ENCODE assay signal across 1 cellular context in the genomic region with DNA sequence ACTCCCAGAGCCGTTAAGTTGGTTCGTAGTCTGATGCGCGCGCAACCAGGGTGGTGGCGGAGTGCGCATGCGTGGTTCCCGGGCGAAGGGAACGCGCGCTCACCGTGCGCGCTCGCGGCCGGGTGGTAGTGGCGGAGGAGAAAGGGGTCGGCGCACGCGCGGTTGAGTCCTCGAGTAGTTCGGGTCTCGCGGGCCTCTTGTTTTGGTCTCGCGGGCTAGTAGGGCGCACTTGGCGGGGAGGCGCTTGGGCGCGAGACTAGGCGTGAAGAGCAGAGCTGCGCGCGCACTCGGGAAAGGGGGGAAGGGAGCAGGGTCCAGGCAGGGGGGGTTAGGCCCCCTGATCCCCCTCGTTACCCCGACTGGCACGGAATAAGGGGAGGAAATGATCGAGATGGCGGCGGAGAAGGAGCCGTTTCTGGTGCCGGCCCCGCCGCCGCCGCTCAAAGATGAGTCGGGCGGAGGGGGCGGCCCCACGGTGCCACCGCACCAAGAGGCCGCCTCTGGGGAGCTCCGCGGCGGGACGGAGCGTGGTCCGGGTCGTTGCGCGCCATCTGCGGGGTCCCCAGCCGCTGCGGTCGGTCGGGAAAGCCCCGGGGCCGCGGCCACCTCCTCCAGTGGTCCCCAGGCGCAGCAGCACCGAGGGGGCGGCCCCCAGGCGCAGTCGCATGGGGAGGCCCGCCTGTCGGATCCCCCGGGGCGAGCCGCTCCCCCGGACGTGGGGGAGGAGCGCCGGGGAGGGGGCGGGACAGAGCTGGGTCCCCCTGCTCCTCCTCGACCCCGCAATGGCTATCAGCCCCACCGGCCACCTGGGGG.
TF ChIP-seq lines count a peak whose summit lies in the region.

TSS of gene MEPCE (plus strand) at position 195 of the 813 bp plus-strand sequence. CDS start at position 383, 188 bp downstream.

TF ChIP-seq in HepG2, 621 proteins besides CTCF, POLR2A, EP300 and RAD21 (continues in another document):
- TF ChIP-seq, protein P1, sequence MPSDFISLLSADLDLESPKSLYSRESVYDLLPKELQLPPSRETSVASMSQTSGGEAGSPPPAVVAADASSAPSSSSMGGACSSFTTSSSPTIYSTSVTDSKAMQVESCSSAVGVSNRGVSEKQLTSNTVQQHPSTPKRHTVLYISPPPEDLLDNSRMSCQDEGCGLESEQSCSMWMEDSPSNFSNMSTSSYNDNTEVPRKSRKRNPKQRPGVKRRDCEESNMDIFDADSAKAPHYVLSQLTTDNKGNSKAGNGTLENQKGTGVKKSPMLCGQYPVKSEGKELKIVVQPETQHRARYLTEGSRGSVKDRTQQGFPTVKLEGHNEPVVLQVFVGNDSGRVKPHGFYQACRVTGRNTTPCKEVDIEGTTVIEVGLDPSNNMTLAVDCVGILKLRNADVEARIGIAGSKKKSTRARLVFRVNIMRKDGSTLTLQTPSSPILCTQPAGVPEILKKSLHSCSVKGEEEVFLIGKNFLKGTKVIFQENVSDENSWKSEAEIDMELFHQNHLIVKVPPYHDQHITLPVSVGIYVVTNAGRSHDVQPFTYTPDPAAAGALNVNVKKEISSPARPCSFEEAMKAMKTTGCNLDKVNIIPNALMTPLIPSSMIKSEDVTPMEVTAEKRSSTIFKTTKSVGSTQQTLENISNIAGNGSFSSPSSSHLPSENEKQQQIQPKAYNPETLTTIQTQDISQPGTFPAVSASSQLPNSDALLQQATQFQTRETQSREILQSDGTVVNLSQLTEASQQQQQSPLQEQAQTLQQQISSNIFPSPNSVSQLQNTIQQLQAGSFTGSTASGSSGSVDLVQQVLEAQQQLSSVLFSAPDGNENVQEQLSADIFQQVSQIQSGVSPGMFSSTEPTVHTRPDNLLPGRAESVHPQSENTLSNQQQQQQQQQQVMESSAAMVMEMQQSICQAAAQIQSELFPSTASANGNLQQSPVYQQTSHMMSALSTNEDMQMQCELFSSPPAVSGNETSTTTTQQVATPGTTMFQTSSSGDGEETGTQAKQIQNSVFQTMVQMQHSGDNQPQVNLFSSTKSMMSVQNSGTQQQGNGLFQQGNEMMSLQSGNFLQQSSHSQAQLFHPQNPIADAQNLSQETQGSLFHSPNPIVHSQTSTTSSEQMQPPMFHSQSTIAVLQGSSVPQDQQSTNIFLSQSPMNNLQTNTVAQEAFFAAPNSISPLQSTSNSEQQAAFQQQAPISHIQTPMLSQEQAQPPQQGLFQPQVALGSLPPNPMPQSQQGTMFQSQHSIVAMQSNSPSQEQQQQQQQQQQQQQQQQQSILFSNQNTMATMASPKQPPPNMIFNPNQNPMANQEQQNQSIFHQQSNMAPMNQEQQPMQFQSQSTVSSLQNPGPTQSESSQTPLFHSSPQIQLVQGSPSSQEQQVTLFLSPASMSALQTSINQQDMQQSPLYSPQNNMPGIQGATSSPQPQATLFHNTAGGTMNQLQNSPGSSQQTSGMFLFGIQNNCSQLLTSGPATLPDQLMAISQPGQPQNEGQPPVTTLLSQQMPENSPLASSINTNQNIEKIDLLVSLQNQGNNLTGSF (CRISPR knock-in tag; IDR thresholded peaks at IDR 0.05) = no peak
- TF ChIP-seq ZSCAN30 (CRISPR knock-in tag; IDR thresholded peaks at IDR 0.05) (0 out of 2 replicates have a peak, but pooled peaks have one; percentile 43), AKAP8 (CRISPR knock-in tag; IDR thresholded peaks at IDR 0.05) (peak; percentile 70; the same call in 1 of the 2 replicates), ZNF431 (CRISPR knock-in tag; IDR thresholded peaks at IDR 0.05; ENCODE audit: borderline replicate concordance, low read depth) (no peak), SKIL (CRISPR knock-in tag; IDR thresholded peaks at IDR 0.05; ENCODE audit: borderline replicate concordance) (no peak), SALL2 (CRISPR knock-in tag; IDR thresholded peaks at IDR 0.05) (no peak), SMAD1 (CRISPR knock-in tag; IDR thresholded peaks at IDR 0.05; ENCODE audit: borderline replicate concordance, low read depth) (no peak), ATRX (CRISPR knock-in tag; IDR thresholded peaks at IDR 0.05; ENCODE audit: borderline replicate concordance) (no peak), ZBTB20 (CRISPR knock-in tag; IDR thresholded peaks at IDR 0.05; ENCODE audit: borderline replicate concordance, low read depth) (0 out of 2 replicates have a peak, but pooled peaks have one; percentile 8), ZFP36L1 (CRISPR knock-in tag; IDR thresholded peaks at IDR 0.05) (no peak), JUN (CRISPR knock-in tag; IDR thresholded peaks at IDR 0.05) (no peak), GATA4 (IDR thresholded peaks at IDR 0.05; ENCODE audit: borderline replicate concordance, low read depth) (no peak), RXRB (CRISPR knock-in tag; IDR thresholded peaks at IDR 0.05; ENCODE audit: borderline replicate concordance) (no peak), RAD51 (IDR thresholded peaks at IDR 0.05; ENCODE audit: borderline replicate concordance) (no peak), ZNF768 (CRISPR knock-in tag; IDR thresholded peaks at IDR 0.05) (no peak), CREBL2 (CRISPR knock-in tag; IDR thresholded peaks at IDR 0.05; ENCODE audit: borderline replicate concordance) (0 out of 2 replicates have a peak, but pooled peaks have one; percentile 63), ZNF24 (IDR thresholded peaks at IDR 0.05) (no peak), ZSCAN22 (CRISPR knock-in tag; IDR thresholded peaks at IDR 0.05) (no peak), ZNF713 (CRISPR knock-in tag; IDR thresholded peaks at IDR 0.05) (peak; percentile 63; the same call in 1 of the 2 replicates), NPAS2 (CRISPR knock-in tag; IDR thresholded peaks at IDR 0.05; ENCODE audit: borderline replicate concordance) (no peak), ZNF235 (CRISPR knock-in tag; IDR thresholded peaks at IDR 0.05; ENCODE audit: borderline replicate concordance) (no peak), ZNF75D (CRISPR knock-in tag; IDR thresholded peaks at IDR 0.05; ENCODE audit: borderline replicate concordance) (no peak), KLF9 (CRISPR knock-in tag; IDR thresholded peaks at IDR 0.05; ENCODE audit: low read depth) (no peak), POLR2AphosphoS5 (IDR thresholded peaks at IDR 0.05; ENCODE audit: low read depth, low read length) (no peak; the same call in none of the 2 replicates), U2AF1 (optimal IDR thresholded peaks at IDR 0.05; ENCODE audit: low read depth, low read length) (no peak), HNRNPL (IDR thresholded peaks at IDR 0.05; ENCODE audit: low read depth, low read length) (no peak), ZNF138 (CRISPR knock-in tag; IDR thresholded peaks at IDR 0.05; ENCODE audit: low read depth) (no peak), ZNF20 (CRISPR knock-in tag; IDR thresholded peaks at IDR 0.05) (no peak)
- TF ChIP-seq, protein P2, sequence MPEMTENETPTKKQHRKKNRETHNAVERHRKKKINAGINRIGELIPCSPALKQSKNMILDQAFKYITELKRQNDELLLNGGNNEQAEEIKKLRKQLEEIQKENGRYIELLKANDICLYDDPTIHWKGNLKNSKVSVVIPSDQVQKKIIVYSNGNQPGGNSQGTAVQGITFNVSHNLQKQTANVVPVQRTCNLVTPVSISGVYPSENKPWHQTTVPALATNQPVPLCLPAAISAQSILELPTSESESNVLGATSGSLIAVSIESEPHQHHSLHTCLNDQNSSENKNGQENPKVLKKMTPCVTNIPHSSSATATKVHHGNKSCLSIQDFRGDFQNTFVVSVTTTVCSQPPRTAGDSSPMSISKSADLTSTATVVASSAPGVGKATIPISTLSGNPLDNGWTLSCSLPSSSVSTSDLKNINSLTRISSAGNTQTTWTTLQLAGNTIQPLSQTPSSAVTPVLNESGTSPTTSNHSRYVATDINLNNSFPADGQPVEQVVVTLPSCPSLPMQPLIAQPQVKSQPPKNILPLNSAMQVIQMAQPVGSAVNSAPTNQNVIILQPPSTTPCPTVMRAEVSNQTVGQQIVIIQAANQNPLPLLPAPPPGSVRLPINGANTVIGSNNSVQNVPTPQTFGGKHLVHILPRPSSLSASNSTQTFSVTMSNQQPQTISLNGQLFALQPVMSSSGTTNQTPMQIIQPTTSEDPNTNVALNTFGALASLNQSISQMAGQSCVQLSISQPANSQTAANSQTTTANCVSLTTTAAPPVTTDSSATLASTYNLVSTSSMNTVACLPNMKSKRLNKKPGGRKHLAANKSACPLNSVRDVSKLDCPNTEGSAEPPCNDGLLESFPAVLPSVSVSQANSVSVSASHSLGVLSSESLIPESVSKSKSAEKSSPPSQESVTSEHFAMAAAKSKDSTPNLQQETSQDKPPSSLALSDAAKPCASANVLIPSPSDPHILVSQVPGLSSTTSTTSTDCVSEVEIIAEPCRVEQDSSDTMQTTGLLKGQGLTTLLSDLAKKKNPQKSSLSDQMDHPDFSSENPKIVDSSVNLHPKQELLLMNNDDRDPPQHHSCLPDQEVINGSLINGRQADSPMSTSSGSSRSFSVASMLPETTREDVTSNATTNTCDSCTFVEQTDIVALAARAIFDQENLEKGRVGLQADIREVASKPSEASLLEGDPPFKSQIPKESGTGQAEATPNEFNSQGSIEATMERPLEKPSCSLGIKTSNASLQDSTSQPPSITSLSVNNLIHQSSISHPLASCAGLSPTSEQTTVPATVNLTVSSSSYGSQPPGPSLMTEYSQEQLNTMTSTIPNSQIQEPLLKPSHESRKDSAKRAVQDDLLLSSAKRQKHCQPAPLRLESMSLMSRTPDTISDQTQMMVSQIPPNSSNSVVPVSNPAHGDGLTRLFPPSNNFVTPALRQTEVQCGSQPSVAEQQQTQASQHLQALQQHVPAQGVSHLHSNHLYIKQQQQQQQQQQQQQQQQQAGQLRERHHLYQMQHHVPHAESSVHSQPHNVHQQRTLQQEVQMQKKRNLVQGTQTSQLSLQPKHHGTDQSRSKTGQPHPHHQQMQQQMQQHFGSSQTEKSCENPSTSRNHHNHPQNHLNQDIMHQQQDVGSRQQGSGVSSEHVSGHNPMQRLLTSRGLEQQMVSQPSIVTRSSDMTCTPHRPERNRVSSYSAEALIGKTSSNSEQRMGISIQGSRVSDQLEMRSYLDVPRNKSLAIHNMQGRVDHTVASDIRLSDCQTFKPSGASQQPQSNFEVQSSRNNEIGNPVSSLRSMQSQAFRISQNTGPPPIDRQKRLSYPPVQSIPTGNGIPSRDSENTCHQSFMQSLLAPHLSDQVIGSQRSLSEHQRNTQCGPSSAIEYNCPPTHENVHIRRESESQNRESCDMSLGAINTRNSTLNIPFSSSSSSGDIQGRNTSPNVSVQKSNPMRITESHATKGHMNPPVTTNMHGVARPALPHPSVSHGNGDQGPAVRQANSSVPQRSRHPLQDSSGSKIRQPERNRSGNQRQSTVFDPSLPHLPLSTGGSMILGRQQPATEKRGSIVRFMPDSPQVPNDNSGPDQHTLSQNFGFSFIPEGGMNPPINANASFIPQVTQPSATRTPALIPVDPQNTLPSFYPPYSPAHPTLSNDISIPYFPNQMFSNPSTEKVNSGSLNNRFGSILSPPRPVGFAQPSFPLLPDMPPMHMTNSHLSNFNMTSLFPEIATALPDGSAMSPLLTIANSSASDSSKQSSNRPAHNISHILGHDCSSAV (CRISPR knock-in tag; IDR thresholded peaks at IDR 0.05; ENCODE audit: borderline replicate concordance) = no peak
- TF ChIP-seq, protein P3, sequence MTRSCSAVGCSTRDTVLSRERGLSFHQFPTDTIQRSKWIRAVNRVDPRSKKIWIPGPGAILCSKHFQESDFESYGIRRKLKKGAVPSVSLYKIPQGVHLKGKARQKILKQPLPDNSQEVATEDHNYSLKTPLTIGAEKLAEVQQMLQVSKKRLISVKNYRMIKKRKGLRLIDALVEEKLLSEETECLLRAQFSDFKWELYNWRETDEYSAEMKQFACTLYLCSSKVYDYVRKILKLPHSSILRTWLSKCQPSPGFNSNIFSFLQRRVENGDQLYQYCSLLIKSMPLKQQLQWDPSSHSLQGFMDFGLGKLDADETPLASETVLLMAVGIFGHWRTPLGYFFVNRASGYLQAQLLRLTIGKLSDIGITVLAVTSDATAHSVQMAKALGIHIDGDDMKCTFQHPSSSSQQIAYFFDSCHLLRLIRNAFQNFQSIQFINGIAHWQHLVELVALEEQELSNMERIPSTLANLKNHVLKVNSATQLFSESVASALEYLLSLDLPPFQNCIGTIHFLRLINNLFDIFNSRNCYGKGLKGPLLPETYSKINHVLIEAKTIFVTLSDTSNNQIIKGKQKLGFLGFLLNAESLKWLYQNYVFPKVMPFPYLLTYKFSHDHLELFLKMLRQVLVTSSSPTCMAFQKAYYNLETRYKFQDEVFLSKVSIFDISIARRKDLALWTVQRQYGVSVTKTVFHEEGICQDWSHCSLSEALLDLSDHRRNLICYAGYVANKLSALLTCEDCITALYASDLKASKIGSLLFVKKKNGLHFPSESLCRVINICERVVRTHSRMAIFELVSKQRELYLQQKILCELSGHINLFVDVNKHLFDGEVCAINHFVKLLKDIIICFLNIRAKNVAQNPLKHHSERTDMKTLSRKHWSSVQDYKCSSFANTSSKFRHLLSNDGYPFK (CRISPR knock-in tag; IDR thresholded peaks at IDR 0.05; ENCODE audit: borderline replicate concordance) = peak; percentile 41; the same call in 1 of the 2 replicates
- TF ChIP-seq, protein P4, sequence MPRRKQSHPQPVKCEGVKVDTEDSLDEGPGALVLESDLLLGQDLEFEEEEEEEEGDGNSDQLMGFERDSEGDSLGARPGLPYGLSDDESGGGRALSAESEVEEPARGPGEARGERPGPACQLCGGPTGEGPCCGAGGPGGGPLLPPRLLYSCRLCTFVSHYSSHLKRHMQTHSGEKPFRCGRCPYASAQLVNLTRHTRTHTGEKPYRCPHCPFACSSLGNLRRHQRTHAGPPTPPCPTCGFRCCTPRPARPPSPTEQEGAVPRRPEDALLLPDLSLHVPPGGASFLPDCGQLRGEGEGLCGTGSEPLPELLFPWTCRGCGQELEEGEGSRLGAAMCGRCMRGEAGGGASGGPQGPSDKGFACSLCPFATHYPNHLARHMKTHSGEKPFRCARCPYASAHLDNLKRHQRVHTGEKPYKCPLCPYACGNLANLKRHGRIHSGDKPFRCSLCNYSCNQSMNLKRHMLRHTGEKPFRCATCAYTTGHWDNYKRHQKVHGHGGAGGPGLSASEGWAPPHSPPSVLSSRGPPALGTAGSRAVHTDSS (CRISPR knock-in tag; conservative IDR thresholded peaks at IDR 0.05) = no peak
